Comparison of ENCODE assay signal across 1 cellular context in genomic region chr11:112656772-112657428, GRCh38.
TF ChIP-seq lines count a peak whose summit lies in the region.

No MANE protein-coding gene starts in this region.

TF ChIP-seq in SK-N-SH, 30 proteins besides CTCF, POLR2A, EP300 and RAD21 (continued from another document):
- TF ChIP-seq ZBTB33 (IDR thresholded peaks at IDR 0.05; ENCODE audit: borderline replicate concordance, low read depth) = 0 out of 2 replicates have a peak, but pooled peaks have one; percentile 27
